Comparison of ENCODE assay signal across 1 cellular context in genomic region chr18:29361843-29362242, GRCh38.
TF ChIP-seq lines count a peak whose summit lies in the region.

No MANE protein-coding gene starts in this region.

TF ChIP-seq in K562, 482 proteins besides CTCF, POLR2A, EP300 and RAD21 (continued from another document):
- peak; percentile 4 for TF ChIP-seq CTCFL (IDR thresholded peaks at IDR 0.05; ENCODE audit: borderline replicate concordance, insufficient read depth, low read depth, low read length, poor library complexity, severe bottlenecking)
- no peak for TF ChIP-seq VEZF1 (CRISPR knock-in tag; IDR thresholded peaks at IDR 0.05)
- TF ChIP-seq HOXB6 (CRISPR knock-in tag; IDR thresholded peaks at IDR 0.05; ENCODE audit: borderline replicate concordance), result no peak
TF ChIP-seq in K562: peak in this region for 1.
